Comparison of ENCODE assay signal across 1 cellular context in genomic region chr22:49394116-49394785, GRCh38.
TF ChIP-seq lines count a peak whose summit lies in the region.

No MANE protein-coding gene starts in this region.

TF ChIP-seq in WTC11, 78 proteins besides CTCF, POLR2A, EP300 and RAD21 (continued from another document):
- TF ChIP-seq ATF2 (CRISPR knock-in tag; IDR thresholded peaks at IDR 0.05; ENCODE audit: borderline replicate concordance, low read depth) (no peak), ZBTB21 (CRISPR knock-in tag; IDR thresholded peaks at IDR 0.05; ENCODE audit: borderline replicate concordance) (no peak), ZNF263 (CRISPR knock-in tag; IDR thresholded peaks at IDR 0.05; ENCODE audit: low read depth) (no peak), NR3C1 (CRISPR knock-in tag; conservative IDR thresholded peaks at IDR 0.05; ENCODE audit: low read depth) (no peak), PRDM15 (CRISPR knock-in tag; IDR thresholded peaks at IDR 0.05) (no peak), NFATC4 (CRISPR knock-in tag; IDR thresholded peaks at IDR 0.05) (no peak), ZNF281 (CRISPR knock-in tag; IDR thresholded peaks at IDR 0.05) (no peak), MAX (CRISPR knock-in tag; IDR thresholded peaks at IDR 0.05) (no peak)
TF ChIP-seq in WTC11: peak in this region for 0.
